Comparison of ENCODE assay signal across 1 cellular context in the genomic region with DNA sequence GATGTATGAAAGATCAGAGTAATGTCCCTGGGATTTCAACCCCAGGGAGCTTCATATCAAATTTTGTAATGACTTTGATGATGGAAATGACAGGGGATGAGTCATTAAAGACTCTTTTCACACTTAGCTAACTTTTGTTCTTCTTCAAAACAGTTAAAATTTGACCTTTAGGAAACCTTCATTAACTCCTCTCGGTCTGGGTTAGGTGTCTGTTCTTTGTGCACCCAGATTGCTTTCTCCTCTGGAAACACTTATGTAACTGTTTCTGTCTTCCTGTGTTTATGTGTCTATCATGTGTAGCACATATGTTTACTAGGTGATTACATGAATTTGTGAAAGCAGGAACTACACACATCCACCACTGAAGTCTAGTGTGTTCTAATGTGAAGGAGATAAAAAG.
TF ChIP-seq lines count a peak whose summit lies in the region.

No MANE protein-coding gene starts in this region.

TF ChIP-seq in HCT116, 20 proteins besides CTCF, POLR2A, EP300 and RAD21 (continued from another document):
- TF ChIP-seq REST (IDR thresholded peaks at IDR 0.05; ENCODE audit: low read depth) (no peak), CEBPB (IDR thresholded peaks at IDR 0.05; ENCODE audit: low read depth) (no peak), POLR2AphosphoS5 (IDR thresholded peaks at IDR 0.05; ENCODE audit: low read depth, low read length) (no peak), ATF3 (IDR thresholded peaks at IDR 0.05) (no peak), YY1 (IDR thresholded peaks at IDR 0.05; ENCODE audit: extremely low read depth, insufficient replicate concordance, low read depth, low read length) (no peak), EZH2phosphoT487 (IDR thresholded peaks at IDR 0.05; ENCODE audit: borderline replicate concordance) (no peak), EZH2 (IDR thresholded peaks at IDR 0.05) (no peak), ZFX (IDR thresholded peaks at IDR 0.05) (no peak), TCF7L2 (IDR thresholded peaks at IDR 0.05; ENCODE audit: borderline replicate concordance, extremely low read depth, insufficient read depth, insufficient read length) (no peak), EGR1 (IDR thresholded peaks at IDR 0.05; ENCODE audit: low read depth) (no peak), SP1 (IDR thresholded peaks at IDR 0.05; ENCODE audit: low read depth) (no peak), CBX3 (IDR thresholded peaks at IDR 0.05; ENCODE audit: low read depth) (no peak), SRF (IDR thresholded peaks at IDR 0.05; ENCODE audit: low read depth) (no peak)
TF ChIP-seq in HCT116: peak in this region for 0.
